In genomic region chr14:90624732-90625444, GRCh38 we compare ENCODE assay signal across 1 cellular context.
TF ChIP-seq lines count a peak whose summit lies in the region.

No MANE protein-coding gene starts in this region.

TF ChIP-seq in WTC11, 78 proteins besides CTCF, POLR2A, EP300 and RAD21 (continued from another document):
- TF ChIP-seq ZNF425 (CRISPR knock-in tag; conservative IDR thresholded peaks at IDR 0.05) (no peak), USF2 (CRISPR knock-in tag; IDR thresholded peaks at IDR 0.05) (no peak), ZNF121 (CRISPR knock-in tag; IDR thresholded peaks at IDR 0.05) (no peak), FOXP4 (CRISPR knock-in tag; IDR thresholded peaks at IDR 0.05) (no peak), ZNF512 (CRISPR knock-in tag; IDR thresholded peaks at IDR 0.05; ENCODE audit: borderline replicate concordance) (no peak), ATF3 (CRISPR knock-in tag; conservative IDR thresholded peaks at IDR 0.05) (no peak), JUN (CRISPR knock-in tag; IDR thresholded peaks at IDR 0.05) (no peak), KAT7 (CRISPR knock-in tag; IDR thresholded peaks at IDR 0.05; ENCODE audit: borderline replicate concordance) (no peak)
- TF ChIP-seq, protein P1, sequence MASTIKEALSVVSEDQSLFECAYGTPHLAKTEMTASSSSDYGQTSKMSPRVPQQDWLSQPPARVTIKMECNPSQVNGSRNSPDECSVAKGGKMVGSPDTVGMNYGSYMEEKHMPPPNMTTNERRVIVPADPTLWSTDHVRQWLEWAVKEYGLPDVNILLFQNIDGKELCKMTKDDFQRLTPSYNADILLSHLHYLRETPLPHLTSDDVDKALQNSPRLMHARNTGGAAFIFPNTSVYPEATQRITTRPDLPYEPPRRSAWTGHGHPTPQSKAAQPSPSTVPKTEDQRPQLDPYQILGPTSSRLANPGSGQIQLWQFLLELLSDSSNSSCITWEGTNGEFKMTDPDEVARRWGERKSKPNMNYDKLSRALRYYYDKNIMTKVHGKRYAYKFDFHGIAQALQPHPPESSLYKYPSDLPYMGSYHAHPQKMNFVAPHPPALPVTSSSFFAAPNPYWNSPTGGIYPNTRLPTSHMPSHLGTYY (CRISPR knock-in tag; IDR thresholded peaks at IDR 0.05), result no peak
